In genomic region chr1:1627842-1628655, GRCh38 we compare ENCODE assay signal across 1 cellular context.
TF ChIP-seq lines count a peak whose summit lies in the region.

No MANE protein-coding gene starts in this region.

TF ChIP-seq in H1, 55 proteins besides CTCF, POLR2A, EP300 and RAD21:
- TF ChIP-seq, protein P1, sequence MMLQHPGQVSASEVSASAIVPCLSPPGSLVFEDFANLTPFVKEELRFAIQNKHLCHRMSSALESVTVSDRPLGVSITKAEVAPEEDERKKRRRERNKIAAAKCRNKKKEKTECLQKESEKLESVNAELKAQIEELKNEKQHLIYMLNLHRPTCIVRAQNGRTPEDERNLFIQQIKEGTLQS (IDR thresholded peaks at IDR 0.05; ENCODE audit: insufficient read depth, low read depth, low read length), result no peak
- TF ChIP-seq SUZ12 (IDR thresholded peaks at IDR 0.05; ENCODE audit: low read length), result no peak
- no peak for TF ChIP-seq SRF (IDR thresholded peaks at IDR 0.05; ENCODE audit: low read depth, low read length)
- peak; percentile 78 for TF ChIP-seq MAX (IDR thresholded peaks at IDR 0.05)
- 0 out of 2 replicates have a peak, but pooled peaks have one; percentile 11 for TF ChIP-seq GABPA (IDR thresholded peaks at IDR 0.05; ENCODE audit: borderline replicate concordance, insufficient read depth, low read length)
